9 cellular contexts compared by ENCODE assay signal in the genomic region with DNA sequence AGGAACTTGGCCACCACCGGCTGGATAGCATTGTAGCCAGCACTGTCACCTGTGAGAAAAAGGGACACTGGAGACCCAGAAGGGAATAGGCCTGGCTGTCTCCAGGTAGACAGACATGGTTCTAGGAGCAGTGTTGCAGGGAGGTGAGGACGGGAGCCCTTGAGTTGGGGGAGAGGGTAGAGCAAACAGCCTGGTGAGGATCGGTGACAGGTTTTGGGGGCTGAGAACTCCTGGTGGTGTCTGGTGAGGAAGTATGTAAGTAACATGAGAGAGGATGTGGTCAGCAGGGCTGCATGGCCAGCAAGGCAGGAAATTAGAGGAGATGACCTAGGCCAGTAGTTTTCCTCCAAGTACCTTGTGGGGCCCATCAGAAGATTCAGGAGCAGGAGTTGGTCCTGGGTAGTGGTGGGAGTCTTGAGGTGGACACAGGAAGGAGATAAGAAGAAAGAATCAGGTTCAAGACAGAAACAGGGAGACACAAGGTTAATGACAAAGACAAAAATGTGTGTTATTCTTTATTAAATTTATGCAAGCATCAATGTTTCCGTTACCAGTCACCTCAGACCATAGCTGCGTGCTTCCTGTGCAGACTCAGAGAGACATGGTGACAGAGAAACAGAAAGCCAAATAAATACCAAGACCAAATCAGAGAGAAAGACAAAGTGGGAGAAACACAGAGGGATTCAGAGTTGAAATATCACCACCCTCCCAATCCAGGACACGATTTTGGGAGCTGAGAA. TPM values are rescaled to one million over a fixed set of nuclear protein-coding genes. Genes with fewer than 3 reads are reported as not detected.
DNase-seq lines count a peak whose midpoint lies in the region; ATAC-seq and TF ChIP-seq lines count a peak whose summit lies in the region.
"Had no signal": no experiment of that assay in that cellular context is flagged by ENCODE, and none has a peak within 500 bp of the region (broad histone marks: within the 10 kb centered on the region; RNA-seq: fewer than 3 reads in every experiment).

Gene ARHGAP9 (minus strand): TSS at position 491 of the 740 bp plus-strand sequence. CDS start 460 bp downstream, at position 31.

- H2BK15ac ChIP-seq in neuronal stem cell (ENCODE audit: low read length): no peak within 1 kb of the TSS

- intact Hi-C loops in OCI-LY7 (cut with micrococcal nuclease; ENCODE audit: unreplicated experiment): loop anchor here (1.0 to 5.0 kb wide), 2 partner anchors 20 to 263 kb away; partner anchors contain the start of gene GLI1

- CTCF ChIA-PET in OCI-LY7 (lab: Charles Lee; ENCODE audit: unreplicated experiment): interaction anchor here (1.7 kb wide), 1 partner anchor 21 kb away, joined by 6 read pairs; no protein-coding TSS in a partner anchor

- POLR2A ChIA-PET in OCI-LY7 (lab: Charles Lee): interaction anchor here (0.8 to 1.7 kb wide), 7 partner anchors 8 to 41 kb away, joined by 3 to 10 read pairs (median 4); partner anchors contain the start of genes DDIT3, GLI1 and INHBE

- H3K27ac ChIP-seq in OCI-LY7 (ENCODE audit: low read depth, low read length, poor library complexity, severe bottlenecking) (peak within 1 kb of the TSS; percentile 91), caudate nucleus (ENCODE audit: low read depth, low read length) (peak within 1 kb of the TSS; percentile 46), neuronal stem cell (replicated peaks; ENCODE audit: low read length) (no peak within 1 kb of the TSS)

- H3K4me3 ChIP-seq in OCI-LY7 (ENCODE audit: low read depth, low read length, poor library complexity, severe bottlenecking) (peak within 1 kb of the TSS; percentile 76), neuronal stem cell (ENCODE audit: low read length in 2 of 2) (no peak within 1 kb of the TSS)

- H3K4ac ChIP-seq in neuronal stem cell (ENCODE audit: low read length): no peak within 1 kb of the TSS

- H3K9me2 ChIP-seq in OCI-LY7 (ENCODE audit: insufficient read depth, low read length): no peaks in the 10 kb centered on the region

- TSS peak; percentile 73 for BruUV-seq in OCI-LY7 (replicated peaks; lab: Mats Ljungman, UMichigan)

- no peak within 1 kb of the TSS for H2AK5ac ChIP-seq in neuronal stem cell (ENCODE audit: low read depth, low read length)

- H4K8ac ChIP-seq in neuronal stem cell (ENCODE audit: low read depth, low read length): no peak within 1 kb of the TSS

- no peak within 1 kb of the TSS for H2BK120ac ChIP-seq in neuronal stem cell (ENCODE audit: low read depth, low read length)

- peak; percentile 79 for DNase-seq in OCI-LY7 (ENCODE audit: low spot score)
- no peak for DNase-seq in caudate nucleus (lab: John Stamatoyannopoulos, UW)
- DNase-seq in stimulated activated CD4-positive, alpha-beta T cell treated with anti-CD3 and anti-CD28 coated beads, Interleukin-1b, Interleukin-23, amount 100 ng/mL, for 48 hours: peak; percentile 62
- no peak for DNase-seq in neuronal stem cell (ENCODE audit: low spot score)
- DNase-seq: heart left ventricle had no signal

- H2BK12ac ChIP-seq in neuronal stem cell (ENCODE audit: low read length): no peak within 1 kb of the TSS

- no peak within 1 kb of the TSS for H4K91ac ChIP-seq in neuronal stem cell (ENCODE audit: low read depth, low read length, poor library complexity)

- H3K9me3 ChIP-seq in OCI-LY7 (ENCODE audit: low read length) (no peaks in the 10 kb centered on the region), neuronal stem cell (replicated peaks in 1 of 2; ENCODE audit: control insufficient read depth in 2 of 2, insufficient read depth in 1 of 2, low read depth in 1 of 2, low read length in 2 of 2) (peaks cover 0 to 2% of the 10 kb centered on the region in 2 donors)
- H3K9me3 ChIP-seq: heart left ventricle had no signal

- H3K79me1 ChIP-seq in neuronal stem cell (ENCODE audit: low read depth, low read length): no peaks in the 10 kb centered on the region

- no peak for TF ChIP-seq CTCF in OCI-LY7 (conservative IDR thresholded peaks at IDR 0.05; ENCODE audit: low read length)

- no peak within 1 kb of the TSS for H3K9ac ChIP-seq in neuronal stem cell (ENCODE audit: low read depth, low read length, poor library complexity)

- H3K18ac ChIP-seq in neuronal stem cell (ENCODE audit: low read length): no peak within 1 kb of the TSS

- no peak within 1 kb of the TSS for H3K14ac ChIP-seq in neuronal stem cell (ENCODE audit: low read length)

- H3K36me3 ChIP-seq in OCI-LY7 (ENCODE audit: insufficient read depth, low read length): peaks cover 11% of the 10 kb centered on the region; the same call in 1 of the 2 replicates
- H3K36me3 ChIP-seq in neuronal stem cell (replicated peaks in 1 of 2; ENCODE audit: control insufficient read depth in 2 of 2, insufficient read depth in 2 of 2, low read length in 2 of 2): no peaks in the 10 kb centered on the region

- TF ChIP-seq POLR2A in GM19193 (IDR thresholded peaks at IDR 0.05; ENCODE audit: extremely low read depth, insufficient read depth, insufficient read length): peak; percentile 49

- H2BK5ac ChIP-seq in neuronal stem cell (ENCODE audit: low read length): no peak within 1 kb of the TSS

- H3K27me3 ChIP-seq in neuronal stem cell (ENCODE audit: control insufficient read depth in 3 of 3, insufficient read depth in 3 of 3, low read depth in 1 of 3, low read length in 3 of 3): peaks cover 21 to 51% (median 50%) of the 10 kb centered on the region in 3 experiments

- H3K4me1 ChIP-seq in OCI-LY7 (ENCODE audit: insufficient read depth, low read length, poor library complexity, severe bottlenecking) (peaks cover 68% of the 10 kb centered on the region), neuronal stem cell (ENCODE audit: control insufficient read depth in 2 of 2, insufficient read depth in 1 of 2, low read depth in 1 of 2, low read length in 2 of 2) (peaks cover 5 to 23% of the 10 kb centered on the region in 2 donors)

- H4K20me1 ChIP-seq in OCI-LY7 (ENCODE audit: insufficient read depth, low read length): no peaks in the 10 kb centered on the region

- peaks cover 12% of the 10 kb centered on the region; the same call in 1 of the 2 replicates for H3K79me2 ChIP-seq in OCI-LY7 (ENCODE audit: insufficient read depth, low read depth, low read length)

- H3K23ac ChIP-seq in neuronal stem cell (ENCODE audit: low read depth, low read length, poor library complexity): no peak within 1 kb of the TSS

- peak within 1 kb of the TSS; percentile 97 for H3K4me2 ChIP-seq in OCI-LY7 (ENCODE audit: low read length)
- no peak within 1 kb of the TSS for H3K4me2 ChIP-seq in neuronal stem cell (ENCODE audit: insufficient read depth, low read length, poor library complexity, severe bottlenecking)

- ATAC-seq in HG02798 (IDR thresholded peaks at IDR 0.05; ENCODE audit: poor library complexity, unreplicated experiment) (no peak), GM19467 (IDR thresholded peaks at IDR 0.05; ENCODE audit: unreplicated experiment) (no peak), HG03139 (IDR thresholded peaks at IDR 0.05; ENCODE audit: unreplicated experiment) (no peak)

- no CpG with 5 or more reads among the region's 6 CpGs for WGBS in neuronal stem cell (ENCODE audit: extremely low coverage in 2 of 2, insufficient read length in 2 of 2, insufficient replicate concordance in 1 of 2), 2 donors

- H2AFZ ChIP-seq in OCI-LY7 (ENCODE audit: low read length) (peak within 1 kb of the TSS; percentile 10; the same call in 1 of the 2 replicates), neuronal stem cell (ENCODE audit: low read length) (no peak within 1 kb of the TSS)

RNA-seq across cellular contexts. Expression of gene ARHGAP9, which starts in this region (rescaled TPM):
- total RNA-seq in OCI-LY7 (2014; rRNA removed; shearing (Covaris generic)): 66.2 and 70.1 TPM in 2 replicates
- total RNA-seq in OCI-LY7 (2022): 105 and 111 TPM in 2 replicates
- 0.01 TPM for polyA plus RNA-seq in neuronal stem cell (2013, experiment 1 of 2)
- polyA plus RNA-seq in neuronal stem cell (2013, experiment 2 of 2): 0.07 TPM

Comparison
In these comparisons a context has a peak if more than half of its experiments do, and no peak if none do; other contexts are left out.
1. DNase-seq: peak in OCI-LY7 (single experiment) and stimulated activated CD4-positive, alpha-beta T cell treated with anti-CD3 and anti-CD28 coated beads, Interleukin-1b, Interleukin-23, amount 100 ng/mL, for 48 hours (single experiment); none in caudate nucleus (0 of 61) and neuronal stem cell (single experiment).